In genomic region chr21:44722701-44723100, GRCh38 we compare ENCODE assay signal across 19 cellular contexts. TPM values are rescaled to one million over a fixed set of nuclear protein-coding genes. Genes with fewer than 3 reads are reported as not detected.
DNase-seq lines count a peak whose midpoint lies in the region; ATAC-seq and TF ChIP-seq lines count a peak whose summit lies in the region.
"Had no signal": no experiment of that assay in that cellular context is flagged by ENCODE, and none has a peak within 500 bp of the region (broad histone marks: within the 10 kb centered on the region; RNA-seq: fewer than 3 reads in every experiment).

No MANE protein-coding gene starts in this region.

- H4K8ac ChIP-seq in neuronal stem cell (ENCODE audit: low read depth, low read length): no peak overlapping the region

- whole genome bisulfite sequencing in endodermal cell (ENCODE audit: insufficient coverage in 1 of 2, insufficient read length in 1 of 2), 2 experiments: 60 to 74% methylated on average over 1 to 5 of the region's 5 CpGs
- WGBS in neuronal stem cell (ENCODE audit: extremely low coverage in 2 of 2, insufficient read length in 2 of 2, insufficient replicate concordance in 1 of 2), 2 donors: no CpG with 5 or more reads among the region's 5 CpGs

- no peak overlapping the region for H2BK5ac ChIP-seq in neuronal stem cell (ENCODE audit: low read length)

- H3K79me1 ChIP-seq in neuronal stem cell (ENCODE audit: low read depth, low read length): no peaks in the 10 kb centered on the region

- no peak overlapping the region for H2BK15ac ChIP-seq in neuronal stem cell (ENCODE audit: low read length)

- DNase-seq in DMS153 (lab: John Stamatoyannopoulos, UW) (peak; percentile 40), NCI-H1417 (lab: John Stamatoyannopoulos, UW) (peak in 2 of 3 experiments; percentile 86 to 95), endodermal cell (no peak), neuronal stem cell (ENCODE audit: low spot score) (no peak), globus pallidus (ENCODE audit: low spot score) (no peak)
- DNase-seq in stimulated activated naive B cell treated with anti-CD40 and anti-IgM and Interleukin-4, amounts not matched to agents 10 μg/mL and 1 μg/mL and 100 μg/mL, for 72 hours: no peak
- no peak for DNase-seq in activated CD4-positive, alpha-beta T cell treated with anti-CD3 and anti-CD28 coated beads for 1 hour
- DNase-seq: activated B cell treated with CpG ODN at 0.5 μM for 24 hours, AML-193, DMS 273 treated with DMSO at 0.1 percent for 48 hours, lower lobe of right lung, MG63, NCI-H510A, SHP77 treated with DMSO at 0.1 percent for 48 hours had no signal

- H2BK120ac ChIP-seq in neuronal stem cell (ENCODE audit: low read depth, low read length): no peak overlapping the region

- no peaks in the 10 kb centered on the region for H3K36me3 Mint-ChIP-seq in endodermal cell (ENCODE audit: low read depth)
- H3K36me3 Mint-ChIP-seq in stimulated activated naive B cell treated with anti-CD40 and anti-IgM and Interleukin-4, amounts not matched to agents 10 μg/mL and 1 μg/mL and 100 μg/mL, for 72 hours: no peaks in the 10 kb centered on the region

- no peak overlapping the region for H4K91ac ChIP-seq in neuronal stem cell (ENCODE audit: low read depth, low read length, poor library complexity)

- H2AK5ac ChIP-seq in neuronal stem cell (ENCODE audit: low read depth, low read length): no peak overlapping the region

- H2AFZ ChIP-seq in neuronal stem cell (ENCODE audit: low read length): peak overlapping the region; percentile 80

- H3K4me2 ChIP-seq in neuronal stem cell (ENCODE audit: insufficient read depth, low read length, poor library complexity, severe bottlenecking): no peak overlapping the region

- H3K9ac ChIP-seq in endodermal cell (ENCODE audit: extremely low read depth, low read length, poor library complexity, severe bottlenecking): no peak overlapping the region
- no peak overlapping the region for H3K9ac ChIP-seq in neuronal stem cell (ENCODE audit: low read depth, low read length, poor library complexity)

- H3K4ac ChIP-seq in neuronal stem cell (ENCODE audit: low read length): no peak overlapping the region

- peaks cover 26% of the 10 kb centered on the region for H3K27me3 Mint-ChIP-seq in endodermal cell (ENCODE audit: insufficient read depth)
- peaks cover 62 to 86% of the 10 kb centered on the region in 2 donors for H3K27me3 Mint-ChIP-seq in stimulated activated naive B cell treated with anti-CD40 and anti-IgM and Interleukin-4, amounts not matched to agents 10 μg/mL and 1 μg/mL and 100 μg/mL, for 72 hours

- no peak for ATAC-seq in HG02588 (IDR thresholded peaks at IDR 0.05; ENCODE audit: unreplicated experiment)
- no peak for ATAC-seq in stimulated activated naive B cell treated with anti-CD40 and anti-IgM and Interleukin-4, amounts not matched to agents 10 μg/mL and 1 μg/mL and 100 μg/mL, for 72 hours (replicated peaks)

- no peak overlapping the region for H2BK12ac ChIP-seq in neuronal stem cell (ENCODE audit: low read length)

- no peak overlapping the region for H3K27ac Mint-ChIP-seq in endodermal cell
- no peak overlapping the region for H3K27ac Mint-ChIP-seq in stimulated activated naive B cell treated with anti-CD40 and anti-IgM and Interleukin-4, amounts not matched to agents 10 μg/mL and 1 μg/mL and 100 μg/mL, for 72 hours
- H3K27ac Mint-ChIP-seq: activated B cell treated with CpG ODN at 0.5 μM for 24 hours had no signal

- H3K14ac ChIP-seq in neuronal stem cell (ENCODE audit: low read length): no peak overlapping the region

- H3K4me1 ChIP-seq in endodermal cell (ENCODE audit: control insufficient read depth, insufficient read depth, low read length) (no peaks in the 10 kb centered on the region), neuronal stem cell (ENCODE audit: control insufficient read depth in 2 of 2, insufficient read depth in 1 of 2, low read depth in 1 of 2, low read length in 2 of 2) (peaks cover 0 to 2% of the 10 kb centered on the region in 2 donors)
- H3K4me1 ChIP-seq: lower lobe of right lung had no signal

- H3K4me1 Mint-ChIP-seq in endodermal cell: peaks cover 12% of the 10 kb centered on the region
- H3K4me1 Mint-ChIP-seq in stimulated activated naive B cell treated with anti-CD40 and anti-IgM and Interleukin-4, amounts not matched to agents 10 μg/mL and 1 μg/mL and 100 μg/mL, for 72 hours: peaks cover 4 to 13% of the 10 kb centered on the region in 2 donors

- no peak overlapping the region for H3K4me3 ChIP-seq in endodermal cell (ENCODE audit: low read length)
- H3K4me3 ChIP-seq in neuronal stem cell (ENCODE audit: low read length in 2 of 2): no peak overlapping the region
- H3K4me3 ChIP-seq: cardiac muscle cell, esophagus muscularis mucosa, lower lobe of right lung, MG63 had no signal

- H3K23ac ChIP-seq in neuronal stem cell (ENCODE audit: low read depth, low read length, poor library complexity): no peak overlapping the region

- H3K18ac ChIP-seq in neuronal stem cell (ENCODE audit: low read length): no peak overlapping the region

- peak overlapping the region; percentile 40 for H3K4me3 Mint-ChIP-seq in endodermal cell
- no peak overlapping the region for H3K4me3 Mint-ChIP-seq in stimulated activated naive B cell treated with anti-CD40 and anti-IgM and Interleukin-4, amounts not matched to agents 10 μg/mL and 1 μg/mL and 100 μg/mL, for 72 hours

- H3K9me3 Mint-ChIP-seq in endodermal cell: no peaks in the 10 kb centered on the region
- no peaks in the 10 kb centered on the region for H3K9me3 Mint-ChIP-seq in stimulated activated naive B cell treated with anti-CD40 and anti-IgM and Interleukin-4, amounts not matched to agents 10 μg/mL and 1 μg/mL and 100 μg/mL, for 72 hours
- H3K9me3 Mint-ChIP-seq: activated B cell treated with CpG ODN at 0.5 μM for 24 hours had no signal

- H3K27ac ChIP-seq in endodermal cell (ENCODE audit: low read depth, low read length): peak overlapping the region; percentile 71
- no peak overlapping the region for H3K27ac ChIP-seq in neuronal stem cell (replicated peaks; ENCODE audit: low read length)
- H3K27ac ChIP-seq: cardiac muscle cell, esophagus muscularis mucosa, lower lobe of right lung had no signal

- no peak for TF ChIP-seq CTCF in endodermal cell (conservative IDR thresholded peaks at IDR 0.05)

- no peaks in the 10 kb centered on the region for H3K9me3 ChIP-seq in endodermal cell (ENCODE audit: control insufficient read depth, low read length)
- H3K9me3 ChIP-seq in neuronal stem cell (replicated peaks in 1 of 2; ENCODE audit: control insufficient read depth in 2 of 2, insufficient read depth in 1 of 2, low read depth in 1 of 2, low read length in 2 of 2): peaks cover 0 to 2% of the 10 kb centered on the region in 2 donors
- H3K9me3 ChIP-seq: esophagus muscularis mucosa, lower lobe of right lung, MG63 had no signal

- H3K27me3 ChIP-seq in endodermal cell (ENCODE audit: control insufficient read depth, insufficient read depth, low read length, poor library complexity, severe bottlenecking) (peaks cover 8% of the 10 kb centered on the region), neuronal stem cell (ENCODE audit: control insufficient read depth in 3 of 3, insufficient read depth in 3 of 3, low read depth in 1 of 3, low read length in 3 of 3) (peaks cover 0 to 47% (median 8%) of the 10 kb centered on the region in 3 experiments)

- H3K36me3 ChIP-seq in endodermal cell (ENCODE audit: control insufficient read depth, insufficient read depth, low read length): no peaks in the 10 kb centered on the region
- H3K36me3 ChIP-seq in neuronal stem cell (replicated peaks in 1 of 2; ENCODE audit: control insufficient read depth in 2 of 2, insufficient read depth in 2 of 2, low read length in 2 of 2): no peaks in the 10 kb centered on the region
- H3K36me3 ChIP-seq: cardiac muscle cell, esophagus muscularis mucosa, lower lobe of right lung, MG63 had no signal

RNA-seq across cellular contexts. Expression of gene TSPEAR, which starts 11.3 kb away (rescaled TPM):
- 1 to 10 TPM; 1.5 to 6.0 TPM for total RNA-seq in endodermal cell
- polyA plus RNA-seq in endodermal cell (2013, experiment 1 of 2): 0.32 TPM
- polyA plus RNA-seq in endodermal cell (2013, experiment 2 of 2): 0.29 TPM
- 0.04 TPM for polyA plus RNA-seq in neuronal stem cell (2013, experiment 1 of 2)
- polyA plus RNA-seq in neuronal stem cell (2013, experiment 2 of 2): 0.04 TPM
- total RNA-seq: activated B cell treated with CpG ODN at 0.5 μM for 24 hours; T-helper 2 cell treated with Interferon-gamma antibody and Interleukin-4, amounts not matched to agents 100 ng/mL and 5 ng/mL, for 36 hours; temporal lobe had no signal

RNA-seq across cellular contexts. Expression of gene KRTAP10-12, which starts 25.7 kb away (rescaled TPM):
- not detected for total RNA-seq in endodermal cell
- polyA plus RNA-seq in endodermal cell (2013, experiment 1 of 2): not detected
- polyA plus RNA-seq in endodermal cell (2013, experiment 2 of 2): not detected
- not detected for polyA plus RNA-seq in neuronal stem cell (2013, experiment 1 of 2)
- not detected for polyA plus RNA-seq in neuronal stem cell (2013, experiment 2 of 2)
- total RNA-seq: activated B cell treated with CpG ODN at 0.5 μM for 24 hours; cardiac muscle cell; esophagus muscularis mucosa; lower lobe of right lung; T-helper 2 cell treated with Interferon-gamma antibody and Interleukin-4, amounts not matched to agents 100 ng/mL and 5 ng/mL, for 36 hours; temporal lobe had no signal
- polyA plus RNA-seq: cardiac muscle cell had no signal

RNA-seq across cellular contexts. Expression of gene KRTAP12-1, which starts 40.7 kb away (rescaled TPM):
- total RNA-seq in endodermal cell: not detected
- not detected for polyA plus RNA-seq in endodermal cell (2013, experiment 1 of 2)
- polyA plus RNA-seq in endodermal cell (2013, experiment 2 of 2): not detected
- not detected for polyA plus RNA-seq in neuronal stem cell (2013, experiment 1 of 2)
- polyA plus RNA-seq in neuronal stem cell (2013, experiment 2 of 2): not detected
- total RNA-seq: activated B cell treated with CpG ODN at 0.5 μM for 24 hours; cardiac muscle cell; esophagus muscularis mucosa; lower lobe of right lung; T-helper 2 cell treated with Interferon-gamma antibody and Interleukin-4, amounts not matched to agents 100 ng/mL and 5 ng/mL, for 36 hours; temporal lobe had no signal
- polyA plus RNA-seq: cardiac muscle cell had no signal

RNA-seq across cellular contexts. Expression of gene KRTAP12-2, which starts 56.0 kb away (rescaled TPM):
- not detected for total RNA-seq in endodermal cell
- polyA plus RNA-seq in endodermal cell (2013, experiment 1 of 2): not detected
- not detected for polyA plus RNA-seq in endodermal cell (2013, experiment 2 of 2)
- not detected for polyA plus RNA-seq in neuronal stem cell (2013, experiment 1 of 2)
- polyA plus RNA-seq in neuronal stem cell (2013, experiment 2 of 2): not detected
- total RNA-seq: activated B cell treated with CpG ODN at 0.5 μM for 24 hours; cardiac muscle cell; esophagus muscularis mucosa; lower lobe of right lung; T-helper 2 cell treated with Interferon-gamma antibody and Interleukin-4, amounts not matched to agents 100 ng/mL and 5 ng/mL, for 36 hours; temporal lobe had no signal
- polyA plus RNA-seq: cardiac muscle cell had no signal

Comparison
In these comparisons a context has a peak if more than half of its experiments do, and no peak if none do; other contexts are left out.
1. DNase-seq: peak in DMS153 (single experiment) and NCI-H1417 (2 of 3); none in endodermal cell (single experiment), neuronal stem cell (single experiment), stimulated activated naive B cell treated with anti-CD40 and anti-IgM and Interleukin-4, amounts not matched to agents 10 μg/mL and 1 μg/mL and 100 μg/mL, for 72 hours (single experiment), activated CD4-positive, alpha-beta T cell treated with anti-CD3 and anti-CD28 coated beads for 1 hour (single experiment) and globus pallidus (single experiment).